Comparison of ENCODE assay signal across 22 cellular contexts in genomic region chr14:30861200-30861599, GRCh38.
"Had no signal": no experiment of that assay in that cellular context is flagged by ENCODE, and none has a peak within 500 bp of the region (broad histone marks: within the 10 kb centered on the region; RNA-seq: fewer than 3 reads in every experiment).

No MANE protein-coding gene starts in this region.

- H3K36me3 Mint-ChIP-seq: activated naive CD4-positive, alpha-beta T cell treated with anti-CD3 and anti-CD28 coated beads, Interleukin-2, amount 10 ng/mL, durations not matched to agents 7 days and 5 days; mesothelial cell of epicardium; natural killer cell treated with Interleukin-12 subunit alpha and Interleukin-12 subunit beta and Interleukin-15 and Interleukin-18, amount 100 ng/mL, for 72 hours had no signal

- H3K27ac ChIP-seq: brain microvascular endothelial cell, gastrocnemius medialis, heart left ventricle, left lung, suprapubic skin, transverse colon, VCaP had no signal

- H3K27me3 ChIP-seq: brain microvascular endothelial cell, transverse colon had no signal

- H3K4me3 Mint-ChIP-seq: activated naive CD4-positive, alpha-beta T cell treated with anti-CD3 and anti-CD28 coated beads, Interleukin-2, amount 10 ng/mL, durations not matched to agents 7 days and 5 days; activated naive CD8-positive, alpha-beta T cell treated with anti-CD3 and anti-CD28 coated beads, Interleukin-2, amount 50 U/mL, for 24 hours; central memory CD8-positive, alpha-beta T cell; mesothelial cell of epicardium; natural killer cell treated with Interleukin-12 subunit alpha and Interleukin-12 subunit beta and Interleukin-15 and Interleukin-18, amount 100 ng/mL, for 72 hours; stimulated activated naive CD8-positive, alpha-beta T cell treated with anti-CD3 and anti-CD28 coated beads, Interleukin-15, Interleukin-2, amounts not matched to agents 100 ng/mL and 50 ng/mL, for 24 hours had no signal

- ATAC-seq: activated naive CD8-positive, alpha-beta T cell treated with anti-CD3 and anti-CD28 coated beads, Interleukin-2, amount 50 U/mL, for 24 hours; gastrocnemius medialis; heart left ventricle; left lung; natural killer cell treated with Interleukin-12 subunit alpha and Interleukin-12 subunit beta and Interleukin-15 and Interleukin-18, amount 100 ng/mL, for 72 hours had no signal

- H3K9me3 Mint-ChIP-seq: activated naive CD4-positive, alpha-beta T cell treated with anti-CD3 and anti-CD28 coated beads, Interleukin-2, amount 10 ng/mL, durations not matched to agents 7 days and 5 days; central memory CD8-positive, alpha-beta T cell; mesothelial cell of epicardium; natural killer cell treated with Interleukin-12 subunit alpha and Interleukin-12 subunit beta and Interleukin-15 and Interleukin-18, amount 100 ng/mL, for 72 hours; stimulated activated naive CD8-positive, alpha-beta T cell treated with anti-CD3 and anti-CD28 coated beads, Interleukin-15, Interleukin-2, amounts not matched to agents 100 ng/mL and 50 ng/mL, for 24 hours had no signal

- DNase-seq: activated CD4-positive, alpha-beta T cell treated with anti-CD3 and anti-CD28 coated beads for 1 hour; activated CD8-positive, alpha-beta memory T cell treated with anti-CD3 and anti-CD28 coated beads for 24 hours; activated CD8-positive, alpha-beta memory T cell treated with anti-CD3 and anti-CD28 coated beads, Interleukin-2, amount 50 U/mL, for 48 hours; activated effector memory CD4-positive, alpha-beta T cell treated with Interleukin-2 at 50 U/mL for 16 hours; activated naive CD4-positive, alpha-beta T cell treated with anti-CD3 and anti-CD28 coated beads, Interleukin-2, amount 10 ng/mL, durations not matched to agents 7 days and 5 days; activated naive CD8-positive, alpha-beta T cell treated with anti-CD3 and anti-CD28 coated beads, Interleukin-2, amount 50 U/mL, for 24 hours; activated T-cell treated with anti-CD3 and anti-CD28 coated beads, Interleukin-2, amount 50 U/mL, for 48 hours; aorta; brain microvascular endothelial cell; cortex of kidney; gastrocnemius medialis; heart left ventricle; left lung; occipital lobe; posterior cingulate gyrus; transverse colon had no signal

- H3K27ac Mint-ChIP-seq: activated naive CD4-positive, alpha-beta T cell treated with anti-CD3 and anti-CD28 coated beads, Interleukin-2, amount 10 ng/mL, durations not matched to agents 7 days and 5 days; activated naive CD8-positive, alpha-beta T cell treated with anti-CD3 and anti-CD28 coated beads, Interleukin-2, amount 50 U/mL, for 24 hours; mesothelial cell of epicardium; natural killer cell treated with Interleukin-12 subunit alpha and Interleukin-12 subunit beta and Interleukin-15 and Interleukin-18, amount 100 ng/mL, for 72 hours; stimulated activated naive CD8-positive, alpha-beta T cell treated with anti-CD3 and anti-CD28 coated beads, Interleukin-15, Interleukin-2, amounts not matched to agents 100 ng/mL and 50 ng/mL, for 24 hours had no signal

- H3K4me1 Mint-ChIP-seq: central memory CD8-positive, alpha-beta T cell; mesothelial cell of epicardium had no signal

- H3K4me3 ChIP-seq: gastrocnemius medialis, heart left ventricle, left lung, suprapubic skin, transverse colon had no signal
